In the genomic region with DNA sequence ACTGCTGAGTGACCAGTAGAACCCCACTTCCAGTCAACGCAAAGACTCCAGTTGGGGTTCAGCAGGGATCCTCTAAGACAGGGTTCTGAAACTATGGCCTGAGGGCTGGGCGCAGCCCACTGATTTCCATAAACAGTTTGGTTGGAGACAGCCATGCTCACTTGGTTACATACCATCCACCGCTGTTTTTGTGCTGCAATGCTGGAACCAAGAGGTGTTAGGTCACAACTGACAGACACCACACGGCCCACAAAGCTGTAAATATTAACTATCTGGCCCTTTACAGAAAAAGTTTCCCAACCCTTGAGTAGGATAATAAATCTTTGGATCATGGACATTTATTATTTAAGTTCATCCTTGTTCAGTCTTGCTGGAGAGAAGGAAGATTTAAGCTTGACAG, we compare ENCODE assay signal across 12 cellular contexts.
DNase-seq lines count a peak whose midpoint lies in the region; ATAC-seq, FAIRE-seq and TF ChIP-seq lines count a peak whose summit lies in the region.
"Had no signal": no experiment of that assay in that cellular context is flagged by ENCODE, and none has a peak within 500 bp of the region (broad histone marks: within the 10 kb centered on the region; RNA-seq: fewer than 3 reads in every experiment).

No MANE protein-coding gene starts in this region.

- FAIRE-seq in HTR-8/SVneo (lab: Jason Lieb, UNC): no peak

- no peak for TF ChIP-seq CTCF in AG09309 (IDR thresholded peaks at IDR 0.05; ENCODE audit: control insufficient read depth, insufficient read depth, low read depth, low read length, missing control alignments)

- ATAC-seq in GM18867 (IDR thresholded peaks at IDR 0.05; ENCODE audit: unreplicated experiment): peak; percentile 30
- ATAC-seq in HG02943 (IDR thresholded peaks at IDR 0.05; ENCODE audit: low read depth, unreplicated experiment): peak; percentile 45

- peak; percentile 44 for DNase-seq in AG09309 (ENCODE audit: low read depth)
- DNase-seq in amniotic epithelial cell (ENCODE audit: low read depth): peak; percentile 23
- DNase-seq in SIG-M5 treated with dmso at 0.1 percent for 504 hours (lab: John Stamatoyannopoulos, UW; ENCODE audit: unreplicated experiment): no peak
- DNase-seq in nucleus accumbens (lab: John Stamatoyannopoulos, UW): no peak
- DNase-seq in NCI-H187 treated with DMSO at 0.1 percent for 48 hours (lab: John Stamatoyannopoulos, UW): no peak
- DNase-seq in HTR-8/SVneo (ENCODE audit: insufficient read length, low spot score): no peak
- DNase-seq: aorta, C1 segment of cervical spinal cord had no signal

- H3K4me3 ChIP-seq in AG09309 (ENCODE audit: control insufficient read depth, low read depth, low read length): no peak overlapping the region
- H3K4me3 ChIP-seq: HAP-1, suprapubic skin had no signal

Comparison
In these comparisons a context has a peak if more than half of its experiments do, and no peak if none do; other contexts are left out.
1. DNase-seq: peak in AG09309 (single experiment) and amniotic epithelial cell (single experiment); none in SIG-M5 treated with dmso at 0.1 percent for 504 hours (single experiment), nucleus accumbens (0 of 56), NCI-H187 treated with DMSO at 0.1 percent for 48 hours (single experiment) and HTR-8/SVneo (single experiment).